In the genomic region with DNA sequence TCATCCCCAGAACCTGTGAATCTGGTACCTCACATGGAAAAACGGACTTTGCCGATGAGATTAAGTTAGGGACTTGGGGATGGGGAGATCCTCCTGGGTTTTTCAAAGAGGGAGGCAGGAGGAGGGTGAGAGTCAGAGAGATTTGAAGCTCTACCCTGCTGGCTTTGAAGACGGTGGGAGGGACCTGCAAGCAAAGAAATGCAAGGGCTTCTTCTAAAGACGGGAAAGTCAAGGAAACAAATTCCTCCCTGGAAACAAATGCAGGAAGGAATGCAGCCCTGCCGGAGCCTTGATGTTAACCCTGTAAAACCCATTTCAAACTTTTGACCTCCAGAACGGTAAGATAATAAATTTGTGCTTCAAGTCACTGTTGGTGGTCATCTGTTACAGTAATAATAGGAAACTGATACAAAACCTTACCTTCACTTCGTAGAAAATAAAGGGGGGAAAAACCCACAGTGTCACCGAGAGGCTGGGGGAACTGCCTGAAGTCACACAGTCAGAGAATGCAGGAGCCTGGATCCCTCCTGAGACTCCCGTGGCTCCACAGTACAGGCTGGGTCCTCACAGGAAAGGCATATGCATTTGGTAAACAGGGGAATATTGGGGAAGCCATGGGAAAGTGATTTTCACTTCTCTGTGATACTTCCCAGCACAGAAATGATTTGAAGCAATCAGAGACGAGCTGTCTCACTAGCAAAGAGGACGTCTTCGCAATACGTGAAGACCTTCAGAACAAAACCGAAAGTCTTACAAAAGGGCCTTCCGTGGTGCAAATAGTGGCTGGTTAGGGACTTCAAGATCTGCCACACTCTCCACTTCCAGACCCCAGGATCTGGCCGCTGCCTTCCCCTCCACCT, we compare ENCODE assay signal across 10 cellular contexts. TPM values are rescaled to one million over a fixed set of nuclear protein-coding genes. Genes with fewer than 3 reads are reported as not detected.
DNase-seq lines count a peak whose midpoint lies in the region; ATAC-seq and TF ChIP-seq lines count a peak whose summit lies in the region.
"Had no signal": no experiment of that assay in that cellular context is flagged by ENCODE, and none has a peak within 500 bp of the region (broad histone marks: within the 10 kb centered on the region; RNA-seq: fewer than 3 reads in every experiment).

No MANE protein-coding gene starts in this region.

- H3K9me3 ChIP-seq in MM.1S (replicated peaks; ENCODE audit: insufficient read depth, low read length) (no peaks in the 10 kb centered on the region), iPS-18a (ENCODE audit: control insufficient read depth, low read depth, low read length) (no peaks in the 10 kb centered on the region)

- DNase-seq in GM10266 (ENCODE audit: extremely low spot score) (peak; percentile 34), MM.1S (no peak), lower leg skin (ENCODE audit: low spot score in 2 of 2) (no peak)
- DNase-seq in stimulated activated CD4-positive, alpha-beta T cell treated with anti-CD3 and anti-CD28 coated beads, Interleukin-4, amount 100 ng/mL, for 1 hour: no peak
- DNase-seq: AML-193, NCI-H1048 had no signal

- ATAC-seq in GM21576 (IDR thresholded peaks at IDR 0.05; ENCODE audit: unreplicated experiment): peak; percentile 77
- ATAC-seq in HG03521 (IDR thresholded peaks at IDR 0.05; ENCODE audit: unreplicated experiment): no peak
- no peak for ATAC-seq in HG03196 (IDR thresholded peaks at IDR 0.05; ENCODE audit: unreplicated experiment)

- no peak overlapping the region for H3K27ac ChIP-seq in MM.1S (ENCODE audit: low read length)
- H3K27ac ChIP-seq in iPS-18a (ENCODE audit: low read length): peak overlapping the region; percentile 36

- TF ChIP-seq CTCF in GM10266 (IDR thresholded peaks at IDR 0.05; ENCODE audit: control insufficient read depth, insufficient read depth, low read depth, missing control alignments) (no peak), MM.1S (IDR thresholded peaks at IDR 0.05; ENCODE audit: low read length) (no peak), lower leg skin (IDR thresholded peaks at IDR 0.05) (no peak)

- TF ChIP-seq POLR2A in lower leg skin (IDR thresholded peaks at IDR 0.05): no peak

- H3K9ac ChIP-seq in MM.1S (ENCODE audit: low read length) (no peak overlapping the region), iPS-18a (ENCODE audit: low read length) (no peak overlapping the region)

- H2AFZ ChIP-seq in MM.1S (ENCODE audit: low read length): peak overlapping the region; percentile 51

- intact Hi-C loops in lower leg skin (cut with DNase I; ENCODE audit: low total_unique reads): no loop called here

- no peaks in the 10 kb centered on the region for H3K9me2 ChIP-seq in MM.1S (replicated peaks; ENCODE audit: insufficient read depth, low read length)

- no peaks in the 10 kb centered on the region for H3K79me2 ChIP-seq in MM.1S (ENCODE audit: low read length)

- H3F3A ChIP-seq in MM.1S (ENCODE audit: insufficient read depth, low read length): no peaks in the 10 kb centered on the region

- H3K4me3 ChIP-seq in MM.1S (ENCODE audit: low read length) (no peak overlapping the region; the same call in 1 of the 2 replicates), iPS-18a (ENCODE audit: low read length) (no peak overlapping the region), lower leg skin (ENCODE audit: low read depth, poor library complexity, severe bottlenecking) (no peak overlapping the region)

- no peaks in the 10 kb centered on the region for H4K20me1 ChIP-seq in MM.1S (ENCODE audit: insufficient read depth, low read length)

- H3K4me1 ChIP-seq in MM.1S (ENCODE audit: low read length): no peaks in the 10 kb centered on the region
- H3K4me1 ChIP-seq in iPS-18a (ENCODE audit: control insufficient read depth, low read depth, low read length): peaks cover 43% of the 10 kb centered on the region

- H3K4me2 ChIP-seq in MM.1S (ENCODE audit: low read depth, low read length): peak overlapping the region; percentile 49

- H3K27me3 ChIP-seq in MM.1S (replicated peaks; ENCODE audit: insufficient read depth, low read length): no peaks in the 10 kb centered on the region
- no peaks in the 10 kb centered on the region for H3K27me3 ChIP-seq in iPS-18a (ENCODE audit: control insufficient read depth, insufficient read depth, low read length)

- H3K36me3 ChIP-seq in MM.1S (replicated peaks; ENCODE audit: insufficient read depth, low read length): no peaks in the 10 kb centered on the region
- H3K36me3 ChIP-seq in iPS-18a (ENCODE audit: control insufficient read depth, low read depth, low read length): no peaks in the 10 kb centered on the region

- 46 to 49% methylated on average over 16 of the region's 16 CpGs for WGBS in lower leg skin, 2 donors

RNA-seq across cellular contexts. Expression of a gene that starts 58.9 kb away (rescaled TPM):
- not detected for total RNA-seq in lower leg skin
